ENCODE assay signal across 1 cellular context in genomic region chr10:4653160-4653559, GRCh38.
TF ChIP-seq lines count a peak whose summit lies in the region.

No MANE protein-coding gene starts in this region.

TF ChIP-seq in HEK293, 187 proteins besides CTCF, POLR2A, EP300 and RAD21 (continued from another document and continues in another):
- TF ChIP-seq PBX3 (CRISPR knock-in tag; IDR thresholded peaks at IDR 0.05) (no peak), ZIC2 (tag by site-specific recombination; IDR thresholded peaks at IDR 0.05) (peak; percentile 81), ZNF639 (tag by site-specific recombination; IDR thresholded peaks at IDR 0.05) (peak; percentile 93), IKZF3 (tag by site-specific recombination; IDR thresholded peaks at IDR 0.05) (peak; percentile 93), ZFP3 (tag by site-specific recombination; IDR thresholded peaks at IDR 0.05; ENCODE audit: low read depth) (no peak), ZNF785 (tag by site-specific recombination; IDR thresholded peaks at IDR 0.05) (no peak), ZNF391 (tag by site-specific recombination; IDR thresholded peaks at IDR 0.05; ENCODE audit: borderline replicate concordance, low read depth) (peak; percentile 88; the same call in 1 of the 2 replicates), SP3 (tag by site-specific recombination; IDR thresholded peaks at IDR 0.05) (0 out of 2 replicates have a peak, but pooled peaks have one; percentile 18), GFI1B (tag by site-specific recombination; IDR thresholded peaks at IDR 0.05) (peak; percentile 42; the same call in 1 of the 2 replicates), ZNF341 (tag by site-specific recombination; IDR thresholded peaks at IDR 0.05; ENCODE audit: low read depth) (peak; percentile 81), ZNF521 (tag by site-specific recombination; IDR thresholded peaks at IDR 0.05) (no peak), ZNF394 (tag by site-specific recombination; IDR thresholded peaks at IDR 0.05; ENCODE audit: borderline replicate concordance) (0 out of 2 replicates have a peak, but pooled peaks have one; percentile 38), ZNF768 (tag by site-specific recombination; IDR thresholded peaks at IDR 0.05) (no peak; the same call in 1 of the 2 replicates), GLI2 (tag by site-specific recombination; IDR thresholded peaks at IDR 0.05; ENCODE audit: borderline replicate concordance, low read depth) (peak; percentile 86; the same call in 1 of the 2 replicates), ZNF76 (tag by site-specific recombination; IDR thresholded peaks at IDR 0.05; ENCODE audit: borderline replicate concordance, low read depth) (no peak), ZBTB7A (tag by site-specific recombination; IDR thresholded peaks at IDR 0.05; ENCODE audit: low read depth) (no peak), ZNF169 (tag by site-specific recombination; IDR thresholded peaks at IDR 0.05) (no peak), ZBTB1 (tag by site-specific recombination; IDR thresholded peaks at IDR 0.05) (0 out of 2 replicates have a peak, but pooled peaks have one; percentile 43), ZFHX2 (tag by site-specific recombination; conservative IDR thresholded peaks at IDR 0.05) (no peak), ZNF366 (tag by site-specific recombination; conservative IDR thresholded peaks at IDR 0.05) (peak; percentile 86), KLF9 (tag by site-specific recombination; IDR thresholded peaks at IDR 0.05; ENCODE audit: low read depth) (0 out of 2 replicates have a peak, but pooled peaks have one; percentile 23), GLI4 (tag by site-specific recombination; IDR thresholded peaks at IDR 0.05) (no peak), ZNF660 (tag by site-specific recombination; IDR thresholded peaks at IDR 0.05) (peak; percentile 48), YY1 (tag by site-specific recombination; IDR thresholded peaks at IDR 0.05) (no peak; the same call in 1 of the 2 replicates), KLF7 (tag by site-specific recombination; IDR thresholded peaks at IDR 0.05; ENCODE audit: borderline replicate concordance) (0 out of 2 replicates have a peak, but pooled peaks have one; percentile 54), WT1 (tag by site-specific recombination; IDR thresholded peaks at IDR 0.05) (peak; percentile 95), GLIS1 (tag by site-specific recombination; IDR thresholded peaks at IDR 0.05) (peak; percentile 69), ZNF19 (tag by site-specific recombination; IDR thresholded peaks at IDR 0.05; ENCODE audit: low read depth) (no peak), KLF10 (tag by site-specific recombination; IDR thresholded peaks at IDR 0.05) (peak; percentile 76), ZEB2 (tag by site-specific recombination; IDR thresholded peaks at IDR 0.05) (peak; percentile 85), ZNF24 (tag by site-specific recombination; IDR thresholded peaks at IDR 0.05) (0 out of 2 replicates have a peak, but pooled peaks have one; percentile 63), PRDM10 (tag by site-specific recombination; IDR thresholded peaks at IDR 0.05) (peak; percentile 92), SP7 (tag by site-specific recombination; IDR thresholded peaks at IDR 0.05) (peak; percentile 99), TCF7L2 (IDR thresholded peaks at IDR 0.05; ENCODE audit: borderline replicate concordance, low read depth, low read length) (peak; percentile 47; the same call in 1 of the 2 replicates), ZNF514 (tag by site-specific recombination; IDR thresholded peaks at IDR 0.05) (no peak), ZNF488 (tag by site-specific recombination; IDR thresholded peaks at IDR 0.05) (0 out of 2 replicates have a peak, but pooled peaks have one; percentile 58), MYNN (tag by site-specific recombination; IDR thresholded peaks at IDR 0.05; ENCODE audit: borderline replicate concordance) (no peak), OVOL3 (tag by site-specific recombination; IDR thresholded peaks at IDR 0.05) (peak; percentile 65; the same call in 1 of the 2 replicates), ZNF561 (tag by site-specific recombination; IDR thresholded peaks at IDR 0.05; ENCODE audit: borderline replicate concordance) (peak; percentile 89), ZBTB21 (tag by site-specific recombination; IDR thresholded peaks at IDR 0.05) (peak; percentile 72), ZNF548 (tag by site-specific recombination; IDR thresholded peaks at IDR 0.05) (no peak), ZNF843 (tag by site-specific recombination; IDR thresholded peaks at IDR 0.05) (peak; percentile 93), ZFP69B (tag by site-specific recombination; IDR thresholded peaks at IDR 0.05) (peak; percentile 89), GLIS2 (tag by site-specific recombination; IDR thresholded peaks at IDR 0.05) (peak; percentile 54), REPIN1 (tag by site-specific recombination; IDR thresholded peaks at IDR 0.05; ENCODE audit: low read depth) (no peak), PRDM4 (tag by site-specific recombination; IDR thresholded peaks at IDR 0.05) (peak; percentile 85), YY2 (tag by site-specific recombination; IDR thresholded peaks at IDR 0.05) (no peak), ZNF623 (tag by site-specific recombination; IDR thresholded peaks at IDR 0.05) (0 out of 2 replicates have a peak, but pooled peaks have one; percentile 7), KLF8 (tag by site-specific recombination; IDR thresholded peaks at IDR 0.05) (peak; percentile 78), KLF16 (tag by site-specific recombination; IDR thresholded peaks at IDR 0.05) (0 out of 2 replicates have a peak, but pooled peaks have one; percentile 26), FEZF1 (tag by site-specific recombination; IDR thresholded peaks at IDR 0.05) (peak; percentile 87), ZNF138 (tag by site-specific recombination; IDR thresholded peaks at IDR 0.05; ENCODE audit: borderline replicate concordance) (no peak)
- TF ChIP-seq, protein P1, sequence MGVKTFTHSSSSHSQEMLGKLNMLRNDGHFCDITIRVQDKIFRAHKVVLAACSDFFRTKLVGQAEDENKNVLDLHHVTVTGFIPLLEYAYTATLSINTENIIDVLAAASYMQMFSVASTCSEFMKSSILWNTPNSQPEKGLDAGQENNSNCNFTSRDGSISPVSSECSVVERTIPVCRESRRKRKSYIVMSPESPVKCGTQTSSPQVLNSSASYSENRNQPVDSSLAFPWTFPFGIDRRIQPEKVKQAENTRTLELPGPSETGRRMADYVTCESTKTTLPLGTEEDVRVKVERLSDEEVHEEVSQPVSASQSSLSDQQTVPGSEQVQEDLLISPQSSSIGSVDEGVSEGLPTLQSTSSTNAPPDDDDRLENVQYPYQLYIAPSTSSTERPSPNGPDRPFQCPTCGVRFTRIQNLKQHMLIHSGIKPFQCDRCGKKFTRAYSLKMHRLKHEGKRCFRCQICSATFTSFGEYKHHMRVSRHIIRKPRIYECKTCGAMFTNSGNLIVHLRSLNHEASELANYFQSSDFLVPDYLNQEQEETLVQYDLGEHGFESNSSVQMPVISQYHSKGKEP (tag by site-specific recombination; IDR thresholded peaks at IDR 0.05): peak; percentile 76; the same call in 1 of the 2 replicates
- TF ChIP-seq, protein P2, sequence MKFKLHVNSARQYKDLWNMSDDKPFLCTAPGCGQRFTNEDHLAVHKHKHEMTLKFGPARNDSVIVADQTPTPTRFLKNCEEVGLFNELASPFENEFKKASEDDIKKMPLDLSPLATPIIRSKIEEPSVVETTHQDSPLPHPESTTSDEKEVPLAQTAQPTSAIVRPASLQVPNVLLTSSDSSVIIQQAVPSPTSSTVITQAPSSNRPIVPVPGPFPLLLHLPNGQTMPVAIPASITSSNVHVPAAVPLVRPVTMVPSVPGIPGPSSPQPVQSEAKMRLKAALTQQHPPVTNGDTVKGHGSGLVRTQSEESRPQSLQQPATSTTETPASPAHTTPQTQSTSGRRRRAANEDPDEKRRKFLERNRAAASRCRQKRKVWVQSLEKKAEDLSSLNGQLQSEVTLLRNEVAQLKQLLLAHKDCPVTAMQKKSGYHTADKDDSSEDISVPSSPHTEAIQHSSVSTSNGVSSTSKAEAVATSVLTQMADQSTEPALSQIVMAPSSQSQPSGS (tag by site-specific recombination; IDR thresholded peaks at IDR 0.05; ENCODE audit: low read depth): peak; percentile 36; the same call in 1 of the 2 replicates
- TF ChIP-seq, protein P3, sequence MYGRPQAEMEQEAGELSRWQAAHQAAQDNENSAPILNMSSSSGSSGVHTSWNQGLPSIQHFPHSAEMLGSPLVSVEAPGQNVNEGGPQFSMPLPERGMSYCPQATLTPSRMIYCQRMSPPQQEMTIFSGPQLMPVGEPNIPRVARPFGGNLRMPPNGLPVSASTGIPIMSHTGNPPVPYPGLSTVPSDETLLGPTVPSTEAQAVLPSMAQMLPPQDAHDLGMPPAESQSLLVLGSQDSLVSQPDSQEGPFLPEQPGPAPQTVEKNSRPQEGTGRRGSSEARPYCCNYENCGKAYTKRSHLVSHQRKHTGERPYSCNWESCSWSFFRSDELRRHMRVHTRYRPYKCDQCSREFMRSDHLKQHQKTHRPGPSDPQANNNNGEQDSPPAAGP (tag by site-specific recombination; IDR thresholded peaks at IDR 0.05): peak; percentile 92
- TF ChIP-seq, protein P4, sequence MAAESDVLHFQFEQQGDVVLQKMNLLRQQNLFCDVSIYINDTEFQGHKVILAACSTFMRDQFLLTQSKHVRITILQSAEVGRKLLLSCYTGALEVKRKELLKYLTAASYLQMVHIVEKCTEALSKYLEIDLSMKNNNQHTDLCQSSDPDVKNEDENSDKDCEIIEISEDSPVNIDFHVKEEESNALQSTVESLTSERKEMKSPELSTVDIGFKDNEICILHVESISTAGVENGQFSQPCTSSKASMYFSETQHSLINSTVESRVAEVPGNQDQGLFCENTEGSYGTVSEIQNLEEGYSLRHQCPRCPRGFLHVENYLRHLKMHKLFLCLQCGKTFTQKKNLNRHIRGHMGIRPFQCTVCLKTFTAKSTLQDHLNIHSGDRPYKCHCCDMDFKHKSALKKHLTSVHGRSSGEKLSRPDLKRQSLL (tag by site-specific recombination; IDR thresholded peaks at IDR 0.05): peak; percentile 84
